Comparison of ENCODE assay signal across 7 cellular contexts in the genomic region with DNA sequence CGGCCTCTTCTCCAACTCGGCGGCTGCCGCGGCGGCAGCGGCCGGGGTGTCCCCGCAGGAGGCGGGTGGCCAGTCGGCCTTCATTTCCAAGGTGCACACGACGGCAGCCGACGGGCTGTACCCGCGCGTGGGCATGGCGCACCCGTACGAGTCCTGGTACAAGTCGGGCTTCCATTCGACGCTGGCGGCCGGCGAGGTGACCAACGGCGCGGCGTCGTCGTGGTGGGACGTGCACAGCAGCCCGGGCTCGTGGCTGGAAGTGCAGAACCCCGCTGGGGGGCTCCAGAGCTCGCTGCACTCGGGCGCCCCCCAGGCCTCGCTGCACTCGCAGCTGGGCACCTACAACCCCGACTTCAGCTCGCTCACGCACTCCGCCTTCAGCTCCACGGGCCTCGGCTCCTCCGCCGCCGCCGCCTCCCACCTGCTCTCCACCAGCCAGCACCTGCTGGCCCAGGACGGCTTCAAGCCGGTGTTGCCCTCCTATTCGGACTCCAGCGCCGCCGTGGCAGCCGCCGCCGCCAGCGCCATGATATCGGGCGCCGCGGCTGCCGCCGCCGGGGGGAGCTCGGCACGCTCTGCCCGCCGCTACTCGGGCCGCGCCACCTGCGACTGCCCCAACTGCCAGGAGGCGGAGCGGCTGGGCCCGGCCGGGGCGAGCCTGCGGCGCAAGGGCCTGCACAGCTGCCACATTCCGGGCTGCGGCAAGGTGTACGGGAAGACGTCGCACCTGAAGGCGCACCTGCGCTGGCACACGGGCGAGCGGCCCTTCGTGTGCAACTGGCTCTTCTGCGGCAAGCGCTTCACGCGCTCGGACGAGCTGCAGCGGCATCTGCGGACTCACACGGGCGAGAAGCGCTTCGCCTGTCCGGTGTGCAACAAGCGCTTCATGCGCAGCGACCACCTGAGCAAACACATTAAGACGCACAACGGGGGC. TPM values are rescaled to one million over a fixed set of nuclear protein-coding genes. Genes with fewer than 3 reads are reported as not detected.
DNase-seq lines count a peak whose midpoint lies in the region; ATAC-seq and TF ChIP-seq lines count a peak whose summit lies in the region.

No MANE protein-coding gene starts in this region.

- peak; percentile 39 for TF ChIP-seq CTCF in GM10266 (IDR thresholded peaks at IDR 0.05; ENCODE audit: control insufficient read depth, insufficient read depth, low read depth, missing control alignments)
- TF ChIP-seq CTCF in ascending aorta (IDR thresholded peaks at IDR 0.05): no peak
- no peak for TF ChIP-seq CTCF in upper lobe of right lung (IDR thresholded peaks at IDR 0.05)

- peaks cover 82% of the 10 kb centered on the region for H3K27me3 ChIP-seq in ascending aorta
- peaks cover 98% of the 10 kb centered on the region for H3K27me3 ChIP-seq in upper lobe of right lung

- H3K4me3 ChIP-seq in ascending aorta (peak overlapping the region; percentile 50 to 53), upper lobe of right lung (peak overlapping the region; percentile 19)

- no peak overlapping the region for H3K27ac ChIP-seq in ascending aorta
- no peak overlapping the region for H3K27ac ChIP-seq in upper lobe of right lung

- peaks cover 25 to 28% of the 10 kb centered on the region in 2 donors for H3K4me1 ChIP-seq in ascending aorta
- H3K4me1 ChIP-seq in upper lobe of right lung: peaks cover 40% of the 10 kb centered on the region

- no peaks in the 10 kb centered on the region for H3K36me3 ChIP-seq in ascending aorta
- H3K36me3 ChIP-seq in upper lobe of right lung: no peaks in the 10 kb centered on the region

- H3K9me3 ChIP-seq in ascending aorta (no peaks in the 10 kb centered on the region), upper lobe of right lung (no peaks in the 10 kb centered on the region)

- intact Hi-C loops in ascending aorta (cut with DNase I): loop anchor here (10.0 kb wide), 1 partner anchor 1758 kb away; the partner anchor contains the start of genes HOXD12 and HOXD13
- intact Hi-C loops in upper lobe of right lung (cut with DNase I): no loop called here

- ATAC-seq in HG02678 (IDR thresholded peaks at IDR 0.05; ENCODE audit: unreplicated experiment) (peak; percentile 43), upper lobe of right lung (peak; percentile 58)

- DNase-seq in GM10266 (ENCODE audit: extremely low spot score) (peak; percentile 71), NCI-H748 treated with DMSO at 0.1 percent for 48 hours (lab: John Stamatoyannopoulos, UW) (peak; percentile 53), ascending aorta (ENCODE audit: low spot score in 2 of 2) (no peak), left kidney (ENCODE audit: low read depth, low spot score) (peak; percentile 80), upper lobe of right lung (peak; percentile 73), nucleus accumbens (lab: John Stamatoyannopoulos, UW) (no peak)

RNA-seq across cellular contexts. Expression of gene SP9, which starts 1.9 kb away (rescaled TPM):
- total RNA-seq in ascending aorta (not detected), upper lobe of right lung (not detected)

RNA-seq across cellular contexts. Expression of gene SCRN3, which starts 58.9 kb away (rescaled TPM):
- total RNA-seq in ascending aorta (2.3 TPM), upper lobe of right lung (20.0 TPM)

Comparison
In these comparisons a context has a peak if more than half of its experiments do, and no peak if none do; other contexts are left out.
1. DNase-seq: peak in GM10266 (single experiment), NCI-H748 treated with DMSO at 0.1 percent for 48 hours (single experiment), left kidney (single experiment) and upper lobe of right lung (single experiment); none in ascending aorta (0 of 2) and nucleus accumbens (0 of 56).